Comparison of ENCODE assay signal across 1 cellular context in genomic region chr1:21966247-21967000, GRCh38.
TF ChIP-seq lines count a peak whose summit lies in the region.

No MANE protein-coding gene starts in this region.

TF ChIP-seq in HEK293, 187 proteins besides CTCF, POLR2A, EP300 and RAD21 (continued from another document):
- TF ChIP-seq ZNF449 (tag by site-specific recombination; IDR thresholded peaks at IDR 0.05) = no peak
